In the genomic region with DNA sequence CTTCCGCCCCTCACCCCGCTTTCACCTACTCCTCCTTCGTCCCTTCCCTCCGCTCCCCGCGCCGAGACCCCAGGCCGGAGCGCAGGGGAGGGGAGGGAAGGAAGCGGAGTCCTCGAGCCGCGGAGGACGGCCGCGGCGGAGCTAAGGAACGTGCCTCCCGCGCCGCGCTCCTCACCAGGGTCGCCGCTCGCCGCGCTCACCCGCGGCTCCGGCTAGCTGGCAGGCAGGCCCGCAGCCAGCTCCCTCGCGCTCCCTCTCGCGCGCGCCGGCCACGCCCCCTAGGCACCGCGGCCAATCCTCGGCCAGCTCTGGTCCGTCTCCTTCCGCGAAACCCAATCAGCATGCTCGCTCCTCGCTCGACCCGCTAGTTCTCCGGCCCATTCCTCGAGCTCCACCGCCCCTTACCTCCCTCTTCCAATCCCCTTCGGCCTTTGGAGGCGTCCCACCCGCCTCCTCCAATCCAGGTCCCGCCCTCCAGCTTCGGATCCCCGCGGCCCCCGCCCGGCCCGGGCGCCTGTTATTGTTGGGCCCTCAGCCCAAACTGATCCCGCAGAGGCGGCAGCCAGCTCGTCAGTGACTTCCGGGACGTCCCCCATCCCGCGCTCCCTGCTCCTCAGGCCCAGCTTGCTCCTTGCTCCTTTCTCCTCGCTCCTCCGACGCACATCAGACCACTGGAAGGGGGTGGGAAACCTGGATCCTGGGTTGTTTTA, we compare ENCODE assay signal across 1 cellular context.
A peak's percentile ranks its signal among the peaks of the same experiment; 100 is the strongest.
TF ChIP-seq lines count a peak whose summit lies in the region.

A gene with protein sequence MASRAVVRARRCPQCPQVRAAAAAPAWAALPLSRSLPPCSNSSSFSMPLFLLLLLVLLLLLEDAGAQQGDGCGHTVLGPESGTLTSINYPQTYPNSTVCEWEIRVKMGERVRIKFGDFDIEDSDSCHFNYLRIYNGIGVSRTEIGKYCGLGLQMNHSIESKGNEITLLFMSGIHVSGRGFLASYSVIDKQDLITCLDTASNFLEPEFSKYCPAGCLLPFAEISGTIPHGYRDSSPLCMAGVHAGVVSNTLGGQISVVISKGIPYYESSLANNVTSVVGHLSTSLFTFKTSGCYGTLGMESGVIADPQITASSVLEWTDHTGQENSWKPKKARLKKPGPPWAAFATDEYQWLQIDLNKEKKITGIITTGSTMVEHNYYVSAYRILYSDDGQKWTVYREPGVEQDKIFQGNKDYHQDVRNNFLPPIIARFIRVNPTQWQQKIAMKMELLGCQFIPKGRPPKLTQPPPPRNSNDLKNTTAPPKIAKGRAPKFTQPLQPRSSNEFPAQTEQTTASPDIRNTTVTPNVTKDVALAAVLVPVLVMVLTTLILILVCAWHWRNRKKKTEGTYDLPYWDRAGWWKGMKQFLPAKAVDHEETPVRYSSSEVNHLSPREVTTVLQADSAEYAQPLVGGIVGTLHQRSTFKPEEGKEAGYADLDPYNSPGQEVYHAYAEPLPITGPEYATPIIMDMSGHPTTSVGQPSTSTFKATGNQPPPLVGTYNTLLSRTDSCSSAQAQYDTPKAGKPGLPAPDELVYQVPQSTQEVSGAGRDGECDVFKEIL (minus strand): TSS at position 231 of the 710 bp plus-strand sequence. CDS start 369 bp downstream, outside the sequence.

TF ChIP-seq in WTC11, 78 proteins besides CTCF, POLR2A, EP300 and RAD21 (continued from another document):
- TF ChIP-seq, protein P1, sequence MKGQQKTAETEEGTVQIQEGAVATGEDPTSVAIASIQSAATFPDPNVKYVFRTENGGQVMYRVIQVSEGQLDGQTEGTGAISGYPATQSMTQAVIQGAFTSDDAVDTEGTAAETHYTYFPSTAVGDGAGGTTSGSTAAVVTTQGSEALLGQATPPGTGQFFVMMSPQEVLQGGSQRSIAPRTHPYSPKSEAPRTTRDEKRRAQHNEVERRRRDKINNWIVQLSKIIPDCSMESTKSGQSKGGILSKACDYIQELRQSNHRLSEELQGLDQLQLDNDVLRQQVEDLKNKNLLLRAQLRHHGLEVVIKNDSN (CRISPR knock-in tag; IDR thresholded peaks at IDR 0.05), result no peak
- TF ChIP-seq, protein P2, sequence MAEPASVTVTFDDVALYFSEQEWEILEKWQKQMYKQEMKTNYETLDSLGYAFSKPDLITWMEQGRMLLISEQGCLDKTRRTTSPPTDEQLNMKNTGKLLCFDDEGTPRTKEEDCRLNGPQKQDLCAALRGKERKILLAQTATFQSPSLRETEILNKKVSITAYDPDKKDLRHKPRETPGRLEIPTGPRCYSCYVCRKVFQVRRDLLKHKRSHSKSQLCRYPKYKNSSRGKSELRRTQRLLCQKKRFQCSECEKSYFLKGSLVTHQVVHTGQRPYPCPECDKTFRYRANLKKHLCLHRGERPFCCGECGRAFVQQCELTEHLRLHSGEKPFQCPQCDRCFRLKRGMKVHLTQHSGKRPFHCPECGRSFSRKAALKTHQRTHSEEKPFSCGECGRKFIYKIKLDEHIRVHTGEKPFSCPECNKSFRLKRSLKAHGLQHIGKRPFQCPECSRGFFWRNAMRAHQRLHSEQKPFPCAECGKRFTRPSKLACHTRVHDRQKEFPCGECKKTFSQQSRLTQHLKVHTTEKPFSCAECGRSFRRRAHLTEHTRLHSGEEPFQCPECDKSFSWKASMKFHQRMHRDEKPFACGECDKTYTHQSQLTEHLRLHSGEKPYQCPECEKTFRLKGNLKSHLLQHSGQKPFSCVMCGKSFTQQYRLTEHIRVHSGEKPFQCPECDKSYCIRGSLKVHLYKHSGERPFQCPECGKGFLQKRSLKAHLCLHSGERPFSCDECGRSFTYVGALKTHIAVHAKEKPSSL (CRISPR knock-in tag; conservative IDR thresholded peaks at IDR 0.05), result no peak
- TF ChIP-seq ZNF219 (CRISPR knock-in tag; IDR thresholded peaks at IDR 0.05; ENCODE audit: borderline replicate concordance), result no peak; the same call in 1 of the 2 replicates
- TF ChIP-seq, protein P3, sequence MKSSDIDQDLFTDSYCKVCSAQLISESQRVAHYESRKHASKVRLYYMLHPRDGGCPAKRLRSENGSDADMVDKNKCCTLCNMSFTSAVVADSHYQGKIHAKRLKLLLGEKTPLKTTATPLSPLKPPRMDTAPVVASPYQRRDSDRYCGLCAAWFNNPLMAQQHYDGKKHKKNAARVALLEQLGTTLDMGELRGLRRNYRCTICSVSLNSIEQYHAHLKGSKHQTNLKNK (CRISPR knock-in tag; IDR thresholded peaks at IDR 0.05), result no peak
- TF ChIP-seq ZNF121 (CRISPR knock-in tag; IDR thresholded peaks at IDR 0.05), result no peak
- TF ChIP-seq ETV6 (CRISPR knock-in tag; IDR thresholded peaks at IDR 0.05), result peak; percentile 21; the same call in 1 of the 2 replicates
- TF ChIP-seq, protein P4, sequence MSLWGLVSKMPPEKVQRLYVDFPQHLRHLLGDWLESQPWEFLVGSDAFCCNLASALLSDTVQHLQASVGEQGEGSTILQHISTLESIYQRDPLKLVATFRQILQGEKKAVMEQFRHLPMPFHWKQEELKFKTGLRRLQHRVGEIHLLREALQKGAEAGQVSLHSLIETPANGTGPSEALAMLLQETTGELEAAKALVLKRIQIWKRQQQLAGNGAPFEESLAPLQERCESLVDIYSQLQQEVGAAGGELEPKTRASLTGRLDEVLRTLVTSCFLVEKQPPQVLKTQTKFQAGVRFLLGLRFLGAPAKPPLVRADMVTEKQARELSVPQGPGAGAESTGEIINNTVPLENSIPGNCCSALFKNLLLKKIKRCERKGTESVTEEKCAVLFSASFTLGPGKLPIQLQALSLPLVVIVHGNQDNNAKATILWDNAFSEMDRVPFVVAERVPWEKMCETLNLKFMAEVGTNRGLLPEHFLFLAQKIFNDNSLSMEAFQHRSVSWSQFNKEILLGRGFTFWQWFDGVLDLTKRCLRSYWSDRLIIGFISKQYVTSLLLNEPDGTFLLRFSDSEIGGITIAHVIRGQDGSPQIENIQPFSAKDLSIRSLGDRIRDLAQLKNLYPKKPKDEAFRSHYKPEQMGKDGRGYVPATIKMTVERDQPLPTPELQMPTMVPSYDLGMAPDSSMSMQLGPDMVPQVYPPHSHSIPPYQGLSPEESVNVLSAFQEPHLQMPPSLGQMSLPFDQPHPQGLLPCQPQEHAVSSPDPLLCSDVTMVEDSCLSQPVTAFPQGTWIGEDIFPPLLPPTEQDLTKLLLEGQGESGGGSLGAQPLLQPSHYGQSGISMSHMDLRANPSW (CRISPR knock-in tag; conservative IDR thresholded peaks at IDR 0.05; ENCODE audit: low read depth), result no peak
- TF ChIP-seq ZNF396 (CRISPR knock-in tag; IDR thresholded peaks at IDR 0.05; ENCODE audit: borderline replicate concordance), result no peak
- TF ChIP-seq, protein P5, sequence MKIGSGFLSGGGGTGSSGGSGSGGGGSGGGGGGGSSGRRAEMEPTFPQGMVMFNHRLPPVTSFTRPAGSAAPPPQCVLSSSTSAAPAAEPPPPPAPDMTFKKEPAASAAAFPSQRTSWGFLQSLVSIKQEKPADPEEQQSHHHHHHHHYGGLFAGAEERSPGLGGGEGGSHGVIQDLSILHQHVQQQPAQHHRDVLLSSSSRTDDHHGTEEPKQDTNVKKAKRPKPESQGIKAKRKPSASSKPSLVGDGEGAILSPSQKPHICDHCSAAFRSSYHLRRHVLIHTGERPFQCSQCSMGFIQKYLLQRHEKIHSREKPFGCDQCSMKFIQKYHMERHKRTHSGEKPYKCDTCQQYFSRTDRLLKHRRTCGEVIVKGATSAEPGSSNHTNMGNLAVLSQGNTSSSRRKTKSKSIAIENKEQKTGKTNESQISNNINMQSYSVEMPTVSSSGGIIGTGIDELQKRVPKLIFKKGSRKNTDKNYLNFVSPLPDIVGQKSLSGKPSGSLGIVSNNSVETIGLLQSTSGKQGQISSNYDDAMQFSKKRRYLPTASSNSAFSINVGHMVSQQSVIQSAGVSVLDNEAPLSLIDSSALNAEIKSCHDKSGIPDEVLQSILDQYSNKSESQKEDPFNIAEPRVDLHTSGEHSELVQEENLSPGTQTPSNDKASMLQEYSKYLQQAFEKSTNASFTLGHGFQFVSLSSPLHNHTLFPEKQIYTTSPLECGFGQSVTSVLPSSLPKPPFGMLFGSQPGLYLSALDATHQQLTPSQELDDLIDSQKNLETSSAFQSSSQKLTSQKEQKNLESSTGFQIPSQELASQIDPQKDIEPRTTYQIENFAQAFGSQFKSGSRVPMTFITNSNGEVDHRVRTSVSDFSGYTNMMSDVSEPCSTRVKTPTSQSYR (CRISPR knock-in tag; IDR thresholded peaks at IDR 0.05), result peak; percentile 13; the same call in 1 of the 2 replicates
- peak; percentile 92 for TF ChIP-seq SP1 (CRISPR knock-in tag; conservative IDR thresholded peaks at IDR 0.05)
- TF ChIP-seq OVOL2 (CRISPR knock-in tag; IDR thresholded peaks at IDR 0.05; ENCODE audit: borderline replicate concordance), result peak; percentile 68; the same call in 1 of the 2 replicates
- TF ChIP-seq TEAD1 (CRISPR knock-in tag; IDR thresholded peaks at IDR 0.05), result peak; percentile 60
- TF ChIP-seq, protein P6, sequence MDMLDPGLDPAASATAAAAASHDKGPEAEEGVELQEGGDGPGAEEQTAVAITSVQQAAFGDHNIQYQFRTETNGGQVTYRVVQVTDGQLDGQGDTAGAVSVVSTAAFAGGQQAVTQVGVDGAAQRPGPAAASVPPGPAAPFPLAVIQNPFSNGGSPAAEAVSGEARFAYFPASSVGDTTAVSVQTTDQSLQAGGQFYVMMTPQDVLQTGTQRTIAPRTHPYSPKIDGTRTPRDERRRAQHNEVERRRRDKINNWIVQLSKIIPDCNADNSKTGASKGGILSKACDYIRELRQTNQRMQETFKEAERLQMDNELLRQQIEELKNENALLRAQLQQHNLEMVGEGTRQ (CRISPR knock-in tag; IDR thresholded peaks at IDR 0.05), result no peak; the same call in 1 of the 2 replicates
- TF ChIP-seq NFATC4 (CRISPR knock-in tag; IDR thresholded peaks at IDR 0.05), result no peak
- 0 out of 2 replicates have a peak, but pooled peaks have one; percentile 18 for TF ChIP-seq NFE2L1 (CRISPR knock-in tag; IDR thresholded peaks at IDR 0.05)
- TF ChIP-seq SMAD4 (CRISPR knock-in tag; IDR thresholded peaks at IDR 0.05), result peak; percentile 9; the same call in 1 of the 2 replicates
